In the genomic region with DNA sequence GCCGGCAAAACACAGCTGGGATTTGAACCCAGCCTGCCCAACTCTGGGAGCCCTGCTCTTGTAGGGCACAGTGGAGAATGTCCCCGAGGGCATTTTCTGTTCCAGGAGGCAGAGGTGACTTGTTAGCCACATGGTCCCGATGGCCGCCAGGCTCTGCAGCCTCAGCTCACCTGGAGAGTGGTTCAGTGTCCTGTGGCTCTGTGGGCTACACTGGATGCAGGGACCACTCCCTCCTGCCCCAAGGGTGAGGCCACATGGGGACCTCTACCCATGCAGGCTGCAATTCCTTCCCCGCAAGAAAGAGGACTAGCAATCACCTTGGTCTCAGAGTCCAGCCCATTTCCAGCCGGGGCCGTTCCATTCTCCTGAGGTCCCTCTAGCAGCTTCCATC, we compare ENCODE assay signal across 34 cellular contexts.
"Had no signal": no experiment of that assay in that cellular context is flagged by ENCODE, and none has a peak within 500 bp of the region (broad histone marks: within the 10 kb centered on the region; RNA-seq: fewer than 3 reads in every experiment).

No MANE protein-coding gene starts in this region.

- H3K9me3 ChIP-seq: ascending aorta had no signal

- H3K36me3 ChIP-seq: ascending aorta, breast epithelium, cardiac muscle cell had no signal

- DNase-seq: activated CD4-positive, alpha-beta memory T cell treated with anti-CD3 and anti-CD28 coated beads for 36 hours; activated CD4-positive, alpha-beta T cell treated with anti-CD3 and anti-CD28 coated beads for 36 hours; activated CD4-positive, alpha-beta T cell treated with anti-CD3 and anti-CD28 coated beads, Interleukin-2, amount 10 ng/mL, durations not matched to agents 24 days and 14 days; activated CD4-positive, CD25-positive, alpha-beta regulatory T cell; activated CD4-positive, CD25-positive, alpha-beta regulatory T cell treated with anti-CD3 and anti-CD28 coated beads, Interleukin-2, amount 50 U/mL, for 72 hours; activated CD8-positive, alpha-beta memory T cell treated with anti-CD3 and anti-CD28 coated beads, Interleukin-2, amount 10 ng/mL, durations not matched to agents 7 days and 5 days; activated CD8-positive, alpha-beta memory T cell treated with anti-CD3 and anti-CD28 coated beads, Interleukin-2, amount 50 U/mL, for 4 hours; activated CD8-positive, alpha-beta T cell treated with anti-CD3 and anti-CD28 coated beads, Interleukin-2, amount 10 ng/mL, durations not matched to agents 7 days and 5 days; activated gamma-delta T cell treated with Interleukin-2 at 50 U/mL for 16 hours; activated naive CD4-positive, alpha-beta T cell treated with anti-CD3 and anti-CD28 coated beads for 36 hours; activated naive CD8-positive, alpha-beta T cell treated with anti-CD3 and anti-CD28 coated beads, Interleukin-2, amount 10 ng/mL, durations not matched to agents 7 days and 5 days; activated T-cell treated with anti-CD3 and anti-CD28 coated beads, Interleukin-2, amount 50 U/mL, for 1 hour; activated T-cell treated with anti-CD3 and anti-CD28 coated beads, Interleukin-2, amount 50 U/mL, for 48 hours; central memory CD4-positive, alpha-beta T cell; cerebellar nuclear complex; dorsolateral prefrontal cortex; effector memory CD4-positive, alpha-beta T cell; endodermal cell; foreskin fibroblast; T-helper 1 cell; T-helper 17 cell; T1000 had no signal

- H3K27ac ChIP-seq: ascending aorta, breast epithelium, cardiac muscle cell, coronary artery, dorsolateral prefrontal cortex had no signal

- FAIRE-seq: frontal cortex had no signal

- H3K4me1 ChIP-seq: ascending aorta, breast epithelium had no signal

- H3K4me3 ChIP-seq: ascending aorta, breast epithelium, cardiac muscle cell, coronary artery, dorsolateral prefrontal cortex had no signal

- H3K27me3 ChIP-seq: ascending aorta, cardiac muscle cell had no signal

- H3K4me1 Mint-ChIP-seq: activated CD4-positive, alpha-beta T cell treated with anti-CD3 and anti-CD28 coated beads for 36 hours; activated CD4-positive, alpha-beta T cell treated with anti-CD3 and anti-CD28 coated beads, Interleukin-2, amount 10 ng/mL, durations not matched to agents 24 days and 14 days had no signal

- ATAC-seq: activated CD4-positive, alpha-beta T cell treated with anti-CD3 and anti-CD28 coated beads for 36 hours; activated naive CD4-positive, alpha-beta T cell treated with anti-CD3 and anti-CD28 coated beads, Interleukin-2, amount 50 U/mL, for 72 hours; esophagus mucosa; T-helper 17 cell had no signal

- H3K27me3 Mint-ChIP-seq: activated CD4-positive, alpha-beta T cell treated with anti-CD3 and anti-CD28 coated beads, Interleukin-2, amount 10 ng/mL, durations not matched to agents 24 days and 14 days; activated CD8-positive, alpha-beta memory T cell treated with anti-CD3 and anti-CD28 coated beads, Interleukin-2, amount 10 ng/mL, durations not matched to agents 7 days and 5 days; activated naive CD8-positive, alpha-beta T cell treated with anti-CD3 and anti-CD28 coated beads, Interleukin-2, amount 10 ng/mL, durations not matched to agents 7 days and 5 days had no signal

- H3K27ac Mint-ChIP-seq: activated CD4-positive, alpha-beta memory T cell treated with anti-CD3 and anti-CD28 coated beads for 36 hours; activated CD4-positive, alpha-beta T cell treated with anti-CD3 and anti-CD28 coated beads for 36 hours; activated CD4-positive, alpha-beta T cell treated with anti-CD3 and anti-CD28 coated beads, Interleukin-2, amount 10 ng/mL, durations not matched to agents 24 days and 14 days; activated CD8-positive, alpha-beta memory T cell treated with anti-CD3 and anti-CD28 coated beads, Interleukin-2, amount 10 ng/mL, durations not matched to agents 7 days and 5 days; activated CD8-positive, alpha-beta T cell treated with anti-CD3 and anti-CD28 coated beads, Interleukin-2, amount 10 ng/mL, durations not matched to agents 7 days and 5 days; activated naive CD4-positive, alpha-beta T cell treated with anti-CD3 and anti-CD28 coated beads for 36 hours; activated naive CD4-positive, alpha-beta T cell treated with anti-CD3 and anti-CD28 coated beads, Interleukin-2, amount 50 U/mL, for 72 hours; activated naive CD8-positive, alpha-beta T cell treated with anti-CD3 and anti-CD28 coated beads, Interleukin-2, amount 10 ng/mL, durations not matched to agents 7 days and 5 days; activated T-helper 1 cell treated with anti-CD3 and anti-CD28 coated beads, Interleukin-12 subunit alpha, Interleukin-12 subunit beta, Interleukin-2, Interleukin-4 antibody, amounts not matched to agents 30 ng/mL and 10 ng/mL and 1 ng/mL, durations not matched to agents 14 hours and 24 hours and 36 hours; activated T-helper 2 cell treated with anti-CD3 and anti-CD28 coated beads, Interferon-gamma antibody, Interleukin-2, Interleukin-4, amounts not matched to agents 10 μg/mL and 5 μg/mL and 100 μg/mL, durations not matched to agents 14 hours and 24 hours and 36 hours; dendritic cell treated with granulocyte-macrophage colony-stimulating factor and Interleukin-4, amounts not matched to agents 40 ng/mL and 50 ng/mL, for 4 days; endodermal cell; T-helper 17 cell; T-helper 2 cell treated with Interferon-gamma antibody and Interleukin-4, amounts not matched to agents 5 μg/mL and 100 μg/mL, for 36 hours had no signal

- H3K36me3 Mint-ChIP-seq: activated CD4-positive, alpha-beta memory T cell treated with anti-CD3 and anti-CD28 coated beads for 36 hours; brain had no signal

- H3K4me3 Mint-ChIP-seq: activated CD4-positive, alpha-beta memory T cell treated with anti-CD3 and anti-CD28 coated beads for 36 hours; activated CD4-positive, alpha-beta T cell treated with anti-CD3 and anti-CD28 coated beads for 36 hours; activated CD4-positive, alpha-beta T cell treated with anti-CD3 and anti-CD28 coated beads, Interleukin-2, amount 10 ng/mL, durations not matched to agents 24 days and 14 days; activated CD8-positive, alpha-beta memory T cell treated with anti-CD3 and anti-CD28 coated beads, Interleukin-2, amount 10 ng/mL, durations not matched to agents 7 days and 5 days; activated CD8-positive, alpha-beta T cell treated with anti-CD3 and anti-CD28 coated beads, Interleukin-2, amount 10 ng/mL, durations not matched to agents 7 days and 5 days; activated naive CD4-positive, alpha-beta T cell treated with anti-CD3 and anti-CD28 coated beads for 36 hours; activated naive CD8-positive, alpha-beta T cell treated with anti-CD3 and anti-CD28 coated beads, Interleukin-2, amount 10 ng/mL, durations not matched to agents 7 days and 5 days; activated T-helper 1 cell treated with anti-CD3 and anti-CD28 coated beads, Interleukin-12 subunit alpha, Interleukin-12 subunit beta, Interleukin-2, Interleukin-4 antibody, amounts not matched to agents 30 ng/mL and 10 ng/mL and 1 ng/mL, durations not matched to agents 14 hours and 24 hours and 36 hours; dendritic cell treated with granulocyte-macrophage colony-stimulating factor and Interleukin-4, amounts not matched to agents 40 ng/mL and 50 ng/mL, for 4 days; endodermal cell; T-helper 17 cell; T-helper 2 cell treated with Interferon-gamma antibody and Interleukin-4, amounts not matched to agents 5 μg/mL and 100 μg/mL, for 36 hours had no signal
